2 cellular contexts compared by ENCODE assay signal in the genomic region with DNA sequence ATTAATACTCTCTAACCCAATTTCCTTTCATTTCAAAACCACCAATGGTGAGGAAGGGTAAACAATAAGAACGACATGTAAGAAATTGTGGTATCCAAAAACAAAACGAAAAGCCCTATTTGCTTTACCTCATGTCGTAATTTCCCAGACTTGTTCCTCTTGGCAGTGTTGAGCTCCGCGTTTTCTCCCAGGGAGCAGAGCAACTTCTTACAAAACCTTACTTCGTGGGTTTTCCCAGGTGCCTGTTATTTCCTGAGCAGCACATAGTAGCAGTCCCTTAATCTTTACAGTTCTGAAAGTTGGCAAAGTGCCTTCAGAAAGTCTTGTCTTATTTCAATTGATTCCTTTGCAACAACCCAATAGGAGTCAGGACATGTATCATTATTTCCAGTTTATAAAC.
A peak's percentile ranks its signal among the peaks of the same experiment; 100 is the strongest.
TF ChIP-seq lines count a peak whose summit lies in the region.

No MANE protein-coding gene starts in this region.

TF ChIP-seq in liver, 16 proteins besides CTCF, POLR2A, EP300 and RAD21 (continued from another document):
- TF ChIP-seq YY1 (IDR thresholded peaks at IDR 0.05) (peak; percentile 16), EGR1 (IDR thresholded peaks at IDR 0.05; ENCODE audit: low read depth in 2 of 2) (no peak), RXRA (IDR thresholded peaks at IDR 0.05) (no peak), SP1 (IDR thresholded peaks at IDR 0.05) (peak; percentile 13), TAF1 (conservative IDR thresholded peaks at IDR 0.05) (no peak), NR2F2 (IDR thresholded peaks at IDR 0.05) (no peak), GABPA (IDR thresholded peaks at IDR 0.05 in 1 of 2, conservative IDR thresholded peaks at IDR 0.05 in 1 of 2) (no peak), FOXA1 (IDR thresholded peaks at IDR 0.05) (no peak), FOXA2 (IDR thresholded peaks at IDR 0.05) (no peak)
- TF ChIP-seq, protein P1, sequence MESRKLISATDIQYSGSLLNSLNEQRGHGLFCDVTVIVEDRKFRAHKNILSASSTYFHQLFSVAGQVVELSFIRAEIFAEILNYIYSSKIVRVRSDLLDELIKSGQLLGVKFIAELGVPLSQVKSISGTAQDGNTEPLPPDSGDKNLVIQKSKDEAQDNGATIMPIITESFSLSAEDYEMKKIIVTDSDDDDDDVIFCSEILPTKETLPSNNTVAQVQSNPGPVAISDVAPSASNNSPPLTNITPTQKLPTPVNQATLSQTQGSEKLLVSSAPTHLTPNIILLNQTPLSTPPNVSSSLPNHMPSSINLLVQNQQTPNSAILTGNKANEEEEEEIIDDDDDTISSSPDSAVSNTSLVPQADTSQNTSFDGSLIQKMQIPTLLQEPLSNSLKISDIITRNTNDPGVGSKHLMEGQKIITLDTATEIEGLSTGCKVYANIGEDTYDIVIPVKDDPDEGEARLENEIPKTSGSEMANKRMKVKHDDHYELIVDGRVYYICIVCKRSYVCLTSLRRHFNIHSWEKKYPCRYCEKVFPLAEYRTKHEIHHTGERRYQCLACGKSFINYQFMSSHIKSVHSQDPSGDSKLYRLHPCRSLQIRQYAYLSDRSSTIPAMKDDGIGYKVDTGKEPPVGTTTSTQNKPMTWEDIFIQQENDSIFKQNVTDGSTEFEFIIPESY (IDR thresholded peaks at IDR 0.05) = no peak
TF ChIP-seq in liver: peak in this region for 3.

TF ChIP-seq in HepG2, 621 proteins besides CTCF, POLR2A, EP300 and RAD21 (continued from another document):
- TF ChIP-seq, protein P2, sequence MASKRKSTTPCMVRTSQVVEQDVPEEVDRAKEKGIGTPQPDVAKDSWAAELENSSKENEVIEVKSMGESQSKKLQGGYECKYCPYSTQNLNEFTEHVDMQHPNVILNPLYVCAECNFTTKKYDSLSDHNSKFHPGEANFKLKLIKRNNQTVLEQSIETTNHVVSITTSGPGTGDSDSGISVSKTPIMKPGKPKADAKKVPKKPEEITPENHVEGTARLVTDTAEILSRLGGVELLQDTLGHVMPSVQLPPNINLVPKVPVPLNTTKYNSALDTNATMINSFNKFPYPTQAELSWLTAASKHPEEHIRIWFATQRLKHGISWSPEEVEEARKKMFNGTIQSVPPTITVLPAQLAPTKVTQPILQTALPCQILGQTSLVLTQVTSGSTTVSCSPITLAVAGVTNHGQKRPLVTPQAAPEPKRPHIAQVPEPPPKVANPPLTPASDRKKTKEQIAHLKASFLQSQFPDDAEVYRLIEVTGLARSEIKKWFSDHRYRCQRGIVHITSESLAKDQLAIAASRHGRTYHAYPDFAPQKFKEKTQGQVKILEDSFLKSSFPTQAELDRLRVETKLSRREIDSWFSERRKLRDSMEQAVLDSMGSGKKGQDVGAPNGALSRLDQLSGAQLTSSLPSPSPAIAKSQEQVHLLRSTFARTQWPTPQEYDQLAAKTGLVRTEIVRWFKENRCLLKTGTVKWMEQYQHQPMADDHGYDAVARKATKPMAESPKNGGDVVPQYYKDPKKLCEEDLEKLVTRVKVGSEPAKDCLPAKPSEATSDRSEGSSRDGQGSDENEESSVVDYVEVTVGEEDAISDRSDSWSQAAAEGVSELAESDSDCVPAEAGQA (IDR thresholded peaks at IDR 0.05; ENCODE audit: low read depth) = no peak
- TF ChIP-seq, protein P2 (CRISPR knock-in tag; IDR thresholded peaks at IDR 0.05; ENCODE audit: borderline replicate concordance) = no peak
- TF ChIP-seq ZNF20 (CRISPR knock-in tag; IDR thresholded peaks at IDR 0.05) (no peak), RFXAP (CRISPR knock-in tag; IDR thresholded peaks at IDR 0.05; ENCODE audit: borderline replicate concordance) (no peak), MAFG (CRISPR knock-in tag; IDR thresholded peaks at IDR 0.05) (no peak), POLR2AphosphoS5 (IDR thresholded peaks at IDR 0.05; ENCODE audit: low read depth, low read length) (no peak), KMT2B (CRISPR knock-in tag; IDR thresholded peaks at IDR 0.05) (no peak), TRIM24 (CRISPR knock-in tag; IDR thresholded peaks at IDR 0.05) (no peak), ZNF3 (CRISPR knock-in tag; IDR thresholded peaks at IDR 0.05) (no peak), ZNF17 (CRISPR knock-in tag; IDR thresholded peaks at IDR 0.05) (no peak)
- TF ChIP-seq, protein P3, sequence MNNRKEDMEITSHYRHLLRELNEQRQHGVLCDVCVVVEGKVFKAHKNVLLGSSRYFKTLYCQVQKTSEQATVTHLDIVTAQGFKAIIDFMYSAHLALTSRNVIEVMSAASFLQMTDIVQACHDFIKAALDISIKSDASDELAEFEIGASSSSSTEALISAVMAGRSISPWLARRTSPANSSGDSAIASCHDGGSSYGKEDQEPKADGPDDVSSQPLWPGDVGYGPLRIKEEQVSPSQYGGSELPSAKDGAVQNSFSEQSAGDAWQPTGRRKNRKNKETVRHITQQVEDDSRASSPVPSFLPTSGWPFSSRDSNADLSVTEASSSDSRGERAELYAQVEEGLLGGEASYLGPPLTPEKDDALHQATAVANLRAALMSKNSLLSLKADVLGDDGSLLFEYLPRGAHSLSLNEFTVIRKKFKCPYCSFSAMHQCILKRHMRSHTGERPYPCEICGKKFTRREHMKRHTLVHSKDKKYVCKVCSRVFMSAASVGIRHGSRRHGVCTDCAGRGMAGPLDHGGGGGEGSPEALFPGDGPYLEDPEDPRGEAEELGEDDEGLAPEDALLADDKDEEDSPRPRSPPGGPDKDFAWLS (CRISPR knock-in tag; IDR thresholded peaks at IDR 0.05; ENCODE audit: borderline replicate concordance) = no peak
